In genomic region chr5:143010335-143010734, GRCh38 we compare ENCODE assay signal across 16 cellular contexts.
DNase-seq lines count a peak whose midpoint lies in the region; ATAC-seq, FAIRE-seq and TF ChIP-seq lines count a peak whose summit lies in the region.
"Had no signal": no experiment of that assay in that cellular context is flagged by ENCODE, and none has a peak within 500 bp of the region (broad histone marks: within the 10 kb centered on the region; RNA-seq: fewer than 3 reads in every experiment).

No MANE protein-coding gene starts in this region.

- no peaks in the 10 kb centered on the region for H3K27me3 Mint-ChIP-seq in CD4-positive, alpha-beta memory T cell
- H3K27me3 Mint-ChIP-seq in type B pancreatic cell, result no peaks in the 10 kb centered on the region
- H3K27me3 Mint-ChIP-seq: activated CD8-positive, alpha-beta memory T cell treated with anti-CD3 and anti-CD28 coated beads, Interleukin-2, amount 10 ng/mL, durations not matched to agents 7 days and 5 days had no signal

- H3K9me3 Mint-ChIP-seq in CD4-positive, alpha-beta memory T cell, result no peaks in the 10 kb centered on the region
- no peaks in the 10 kb centered on the region for H3K9me3 Mint-ChIP-seq in type B pancreatic cell
- H3K9me3 Mint-ChIP-seq: H9, nephron had no signal

- H3K27ac ChIP-seq in CD4-positive, alpha-beta memory T cell (ENCODE audit: low read depth, low read length), result peak overlapping the region; percentile 63
- H3K27ac ChIP-seq in RWPE1, result no peak overlapping the region
- H3K27ac ChIP-seq: adrenal gland, thoracic aorta had no signal

- H3K9me3 ChIP-seq in CD4-positive, alpha-beta memory T cell (ENCODE audit: control insufficient read depth in 1 of 2, low read length in 2 of 2), result no peaks in the 10 kb centered on the region
- H3K9me3 ChIP-seq: adrenal gland, thoracic aorta had no signal

- H3K4me3 Mint-ChIP-seq in CD4-positive, alpha-beta memory T cell, result no peak overlapping the region
- H3K4me3 Mint-ChIP-seq in type B pancreatic cell, result no peak overlapping the region
- H3K4me3 Mint-ChIP-seq: activated CD8-positive, alpha-beta memory T cell treated with anti-CD3 and anti-CD28 coated beads, Interleukin-2, amount 10 ng/mL, durations not matched to agents 7 days and 5 days; H9; nephron had no signal

- TF ChIP-seq CTCF in type B pancreatic cell (conservative IDR thresholded peaks at IDR 0.05), result no peak
- no peak for TF ChIP-seq CTCF in RWPE1 (conservative IDR thresholded peaks at IDR 0.05; ENCODE audit: low read depth)

- H3K4me1 Mint-ChIP-seq in CD4-positive, alpha-beta memory T cell, result peaks cover 21 to 44% (median 30%) of the 10 kb centered on the region in 4 donors
- peaks cover 12% of the 10 kb centered on the region for H3K4me1 Mint-ChIP-seq in type B pancreatic cell (ENCODE audit: unreplicated experiment)

- CTCF ChIA-PET in CD4-positive, alpha-beta memory T cell (lab: Charles Lee; ENCODE audit: partially characterized antibody), result interaction anchor here (1.2 to 3.1 kb wide), 3 partner anchors 10 to 87 kb away, joined by 4 to 39 read pairs (median 9); no protein-coding TSS in a partner anchor
- CTCF ChIA-PET in RWPE1 (lab: Yijun Ruan, JAX), result interaction anchor here (0.6 to 0.7 kb wide), 2 partner anchors 44 to 701 kb away, joined by 4 read pairs; no protein-coding TSS in a partner anchor

- H3K36me3 Mint-ChIP-seq in CD4-positive, alpha-beta memory T cell, result peaks cover 0 to 6% of the 10 kb centered on the region in 2 donors
- H3K36me3 Mint-ChIP-seq in type B pancreatic cell, result no peaks in the 10 kb centered on the region

- H3K36me3 ChIP-seq in CD4-positive, alpha-beta memory T cell (ENCODE audit: insufficient read depth, low read length), result no peaks in the 10 kb centered on the region
- H3K36me3 ChIP-seq: adrenal gland, thoracic aorta had no signal

- H3K4me3 ChIP-seq in CD4-positive, alpha-beta memory T cell (ENCODE audit: low read length in 2 of 2), result no peak overlapping the region
- H3K4me3 ChIP-seq: adrenal gland, thoracic aorta had no signal

- ATAC-seq in HG02642 (IDR thresholded peaks at IDR 0.05; ENCODE audit: poor library complexity, unreplicated experiment), result no peak
- ATAC-seq: activated CD8-positive, alpha-beta memory T cell treated with anti-CD3 and anti-CD28 coated beads, Interleukin-2, amount 10 ng/mL, durations not matched to agents 7 days and 5 days had no signal

- intact Hi-C loops in CD4-positive, alpha-beta memory T cell (cut with micrococcal nuclease), result no loop called here

- peaks cover 35% of the 10 kb centered on the region for H3K4me1 ChIP-seq in CD4-positive, alpha-beta memory T cell (ENCODE audit: insufficient read depth, low read length)

- TF ChIP-seq POLR2A in GM12891 (IDR thresholded peaks at IDR 0.05; ENCODE audit: low read depth, low read length), result no peak

- no peak for DNase-seq in CD4-positive, alpha-beta memory T cell
- DNase-seq in GM12891 (ENCODE audit: insufficient read length, low spot score), result no peak
- peak; percentile 92 for DNase-seq in NCI-H82 treated with DMSO at 0.1 percent for 48 hours (lab: John Stamatoyannopoulos, UW; ENCODE audit: unreplicated experiment)
- peak; percentile 24 for DNase-seq in iPS-NIHi7 (ENCODE audit: extremely low spot score)
- no peak for DNase-seq in stimulated activated CD4-positive, alpha-beta T cell treated with anti-CD3 and anti-CD28 coated beads, Interleukin-4, amount 100 ng/mL, for 24 hours
- no peak for DNase-seq in type B pancreatic cell (ENCODE audit: extremely low spot score, unreplicated experiment)
- DNase-seq in RWPE1 (ENCODE audit: low spot score), result no peak
- DNase-seq: activated CD8-positive, alpha-beta memory T cell treated with anti-CD3 and anti-CD28 coated beads, Interleukin-2, amount 10 ng/mL, durations not matched to agents 7 days and 5 days; adrenal gland; foreskin melanocyte; H9; islet precursor cell; NCI-H1930 had no signal

- no peaks in the 10 kb centered on the region for H3K27me3 ChIP-seq in CD4-positive, alpha-beta memory T cell (ENCODE audit: insufficient read depth, low read length)
- H3K27me3 ChIP-seq: adrenal gland had no signal

- H3K27ac Mint-ChIP-seq in CD4-positive, alpha-beta memory T cell, result peak overlapping the region; percentile 84 to 97 (median 94)
- H3K27ac Mint-ChIP-seq in type B pancreatic cell, result no peak overlapping the region
- H3K27ac Mint-ChIP-seq: nephron had no signal

- FAIRE-seq in GM12891 (lab: Jason Lieb, UNC), result peak; percentile 13

- POLR2A ChIA-PET in CD4-positive, alpha-beta memory T cell (lab: Charles Lee; ENCODE audit: partially characterized antibody), result interaction anchor here (1.3 to 3.2 kb wide), 3 partner anchors 11 to 394 kb away, joined by 3 to 35 read pairs (median 9); partner anchors contain the start of gene NR3C1
- POLR2A ChIA-PET in RWPE1 (lab: Yijun Ruan, JAX; ENCODE audit: low non-redundant PET), result no interaction called here

TF ChIP-seq in GM12891, 5 proteins besides CTCF, POLR2A, EP300 and RAD21:
- TF ChIP-seq PAX5 (IDR thresholded peaks at IDR 0.05; ENCODE audit: insufficient read depth, low read length, severe bottlenecking) (no peak), POLR2AphosphoS5 (IDR thresholded peaks at IDR 0.05; ENCODE audit: low read depth, low read length) (no peak), POU2F2 (IDR thresholded peaks at IDR 0.05; ENCODE audit: low read depth, low read length) (no peak), TAF1 (IDR thresholded peaks at IDR 0.05; ENCODE audit: low read depth, low read length) (no peak), SPI1 (IDR thresholded peaks at IDR 0.05; ENCODE audit: low read depth, low read length) (no peak)

Comparison
In these comparisons a context has a peak if more than half of its experiments do, and no peak if none do; other contexts are left out.
1. DNase-seq: peak in NCI-H82 treated with DMSO at 0.1 percent for 48 hours (single experiment) and iPS-NIHi7 (single experiment); none in CD4-positive, alpha-beta memory T cell (0 of 5), GM12891 (single experiment), stimulated activated CD4-positive, alpha-beta T cell treated with anti-CD3 and anti-CD28 coated beads, Interleukin-4, amount 100 ng/mL, for 24 hours (single experiment), type B pancreatic cell (single experiment) and RWPE1 (single experiment).